Comparison of ENCODE assay signal across 8 cellular contexts in the genomic region with DNA sequence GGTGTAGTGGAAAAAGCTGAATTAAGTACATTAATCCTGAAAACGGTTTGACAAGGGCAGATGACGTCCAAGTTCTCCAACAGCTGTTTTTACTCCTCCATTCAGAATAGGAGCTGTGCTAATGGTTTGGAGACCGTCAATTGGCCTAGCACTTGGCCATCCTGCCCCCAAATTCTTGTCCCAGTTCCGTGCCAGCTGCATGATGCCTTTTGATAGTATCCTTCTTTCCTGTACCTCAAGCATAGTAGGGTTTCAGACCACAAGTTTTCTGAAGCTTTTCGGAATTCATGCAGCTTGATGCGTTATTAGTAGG. TPM values are rescaled to one million over a fixed set of nuclear protein-coding genes. Genes with fewer than 3 reads are reported as not detected.
A peak's percentile ranks its signal among the peaks of the same experiment; 100 is the strongest.
DNase-seq lines count a peak whose midpoint lies in the region; ATAC-seq, FAIRE-seq and TF ChIP-seq lines count a peak whose summit lies in the region.

No MANE protein-coding gene starts in this region.

- peak overlapping the region; percentile 77 for H3K4me3 ChIP-seq in GM12864 (ENCODE audit: low read depth, low read length)
- peak overlapping the region; percentile 97 for H3K4me3 ChIP-seq in astrocyte of the cerebellum (ENCODE audit: low read depth, low read length)
- H3K4me3 ChIP-seq in keratinocyte (ENCODE audit: control insufficient read depth in 2 of 3, extremely low read depth in 1 of 3, insufficient read depth in 2 of 3, low read depth in 1 of 3, low read length in 3 of 3): peak overlapping the region; percentile 66 to 73 (median 70)
- peak overlapping the region; percentile 99 to 100 (median 99) for H3K4me3 ChIP-seq in subcutaneous abdominal adipose tissue (ENCODE audit: low read depth in 1 of 5, low read length in 5 of 5)

- in situ Hi-C loops in astrocyte of the cerebellum (cut with HindIII; ENCODE audit: low sequenced_read_pairs): loop anchor here (5.0 kb wide), 1 partner anchor 42 kb away; no protein-coding TSS in a partner anchor

- dilution Hi-C loops in keratinocyte (cut with MboI; ENCODE audit: extremely low pct_ligation_motif_present, low sequenced_read_pairs): no loop called here

- H3K27me3 ChIP-seq in keratinocyte (ENCODE audit: control insufficient read depth, extremely low read depth, insufficient read depth, low read length) (no peaks in the 10 kb centered on the region), subcutaneous abdominal adipose tissue (ENCODE audit: control insufficient read depth in 5 of 5, insufficient read depth in 4 of 5, low read length in 5 of 5) (no peaks in the 10 kb centered on the region)

- no peaks in the 10 kb centered on the region for H3K36me3 ChIP-seq in keratinocyte (ENCODE audit: control insufficient read depth in 2 of 2, extremely low read depth in 1 of 2, insufficient read depth in 2 of 2, low read length in 2 of 2)
- peaks cover 0 to 2% (median 0%) of the 10 kb centered on the region in 5 donors for H3K36me3 ChIP-seq in subcutaneous abdominal adipose tissue (ENCODE audit: control insufficient read depth in 5 of 5, insufficient read depth in 5 of 5, low read length in 5 of 5)

- peak; percentile 17 for ATAC-seq in HG03457 (IDR thresholded peaks at IDR 0.05; ENCODE audit: unreplicated experiment)
- no peak for ATAC-seq in HG03460 (IDR thresholded peaks at IDR 0.05; ENCODE audit: unreplicated experiment)
- no peak for ATAC-seq in HG03565 (IDR thresholded peaks at IDR 0.05; ENCODE audit: unreplicated experiment)

- no peak for FAIRE-seq in keratinocyte (lab: Jason Lieb, UNC)

- peaks cover 9% of the 10 kb centered on the region for H3K79me2 ChIP-seq in keratinocyte (ENCODE audit: control insufficient read depth, insufficient read depth, low read length)

- H3K27ac ChIP-seq in keratinocyte (ENCODE audit: control insufficient read depth, insufficient read depth, low read length) (peak overlapping the region; percentile 65), subcutaneous abdominal adipose tissue (ENCODE audit: low read depth, low read length) (peak overlapping the region; percentile 92)

- H3K9ac ChIP-seq in keratinocyte (ENCODE audit: control insufficient read depth, extremely low read depth, insufficient read depth, low read length) (peak overlapping the region; percentile 81), subcutaneous abdominal adipose tissue (ENCODE audit: low read length in 5 of 5) (peak overlapping the region; percentile 87 to 97 (median 89))

- no peaks in the 10 kb centered on the region for H4K20me1 ChIP-seq in keratinocyte (ENCODE audit: control insufficient read depth, extremely low read depth, insufficient read depth, low read length)

- DNase-seq in GM12864 (ENCODE audit: low read depth) (no peak), astrocyte of the cerebellum (ENCODE audit: low read depth) (no peak), keratinocyte (ENCODE audit: low read depth, low spot score) (no peak), posterior vena cava (ENCODE audit: low spot score) (no peak)

- H3K9me1 ChIP-seq in keratinocyte (ENCODE audit: control insufficient read depth, extremely low read depth, insufficient read depth, low read length): no peaks in the 10 kb centered on the region

- no peaks in the 10 kb centered on the region for H3K9me3 ChIP-seq in keratinocyte (ENCODE audit: control insufficient read depth, low read depth, low read length)
- no peaks in the 10 kb centered on the region for H3K9me3 ChIP-seq in subcutaneous abdominal adipose tissue (ENCODE audit: control insufficient read depth in 5 of 5, low read length in 5 of 5)

- TF ChIP-seq CTCF in GM12864 (IDR thresholded peaks at IDR 0.05; ENCODE audit: low read depth, low read length, missing control alignments) (no peak), astrocyte of the cerebellum (IDR thresholded peaks at IDR 0.05; ENCODE audit: low read depth, low read length, missing control alignments) (no peak), keratinocyte (optimal IDR thresholded peaks at IDR 0.05 in 1 of 3, IDR thresholded peaks at IDR 0.05 in 1 of 3, conservative IDR thresholded peaks at IDR 0.05 in 1 of 3; ENCODE audit: extremely low read depth in 1 of 3, insufficient read depth in 2 of 3, low read length in 3 of 3) (no peak)

- peaks cover 13% of the 10 kb centered on the region for H3K4me1 ChIP-seq in keratinocyte (ENCODE audit: control insufficient read depth, extremely low read depth, insufficient read depth, low read length)
- peaks cover 5 to 38% (median 31%) of the 10 kb centered on the region in 5 donors for H3K4me1 ChIP-seq in subcutaneous abdominal adipose tissue (ENCODE audit: control insufficient read depth in 5 of 5, insufficient read depth in 5 of 5, low read length in 5 of 5)

- intact Hi-C loops in posterior vena cava (cut with DNase I): loop anchor here in 1 of 2 donors (10.0 kb wide), 1 partner anchor 59 kb away; no protein-coding TSS in a partner anchor

- H3K4me2 ChIP-seq in keratinocyte (ENCODE audit: control insufficient read depth, extremely low read depth, insufficient read depth, low read depth, low read length): peak overlapping the region; percentile 99

- peak overlapping the region; percentile 47 for H2AFZ ChIP-seq in keratinocyte (ENCODE audit: control insufficient read depth, low read length)

RNA-seq across cellular contexts. Expression of a gene that starts 0.6 kb away (rescaled TPM):
- polyA plus RNA-seq in keratinocyte: 449 to 510 TPM (median 483 TPM) in 3 replicates
- 194 TPM for polyA plus RNA-seq in keratinocyte (2011; ENCODE audit: low read depth)
- 326 and 472 TPM in 2 replicates for polyA plus RNA-seq in keratinocyte (2011; cell fraction: cytosol; rRNA removed)
- 474 and 535 TPM in 2 replicates for polyA plus RNA-seq in keratinocyte (2011; cell fraction: nucleus; rRNA removed)
- 163 and 398 TPM in 2 replicates for polyA plus RNA-seq in keratinocyte (2012; ENCODE audit: low replicate concordance)
- 308 to 427 TPM (median 376 TPM) in 3 replicates for polyA minus RNA-seq in keratinocyte
- polyA minus RNA-seq in keratinocyte (2011; cell fraction: cytosol; rRNA and poly(A)+ RNA removed): 273 TPM
- 227 and 490 TPM in 2 replicates for polyA minus RNA-seq in keratinocyte (2011; cell fraction: nucleus; rRNA and poly(A)+ RNA removed)
- 100 to 1,000 TPM in 1 of 2 donors, 10 to 100 TPM in 1; 80.2 to 103 TPM for total RNA-seq in posterior vena cava
